Comparison of ENCODE assay signal across 1 cellular context in the genomic region with DNA sequence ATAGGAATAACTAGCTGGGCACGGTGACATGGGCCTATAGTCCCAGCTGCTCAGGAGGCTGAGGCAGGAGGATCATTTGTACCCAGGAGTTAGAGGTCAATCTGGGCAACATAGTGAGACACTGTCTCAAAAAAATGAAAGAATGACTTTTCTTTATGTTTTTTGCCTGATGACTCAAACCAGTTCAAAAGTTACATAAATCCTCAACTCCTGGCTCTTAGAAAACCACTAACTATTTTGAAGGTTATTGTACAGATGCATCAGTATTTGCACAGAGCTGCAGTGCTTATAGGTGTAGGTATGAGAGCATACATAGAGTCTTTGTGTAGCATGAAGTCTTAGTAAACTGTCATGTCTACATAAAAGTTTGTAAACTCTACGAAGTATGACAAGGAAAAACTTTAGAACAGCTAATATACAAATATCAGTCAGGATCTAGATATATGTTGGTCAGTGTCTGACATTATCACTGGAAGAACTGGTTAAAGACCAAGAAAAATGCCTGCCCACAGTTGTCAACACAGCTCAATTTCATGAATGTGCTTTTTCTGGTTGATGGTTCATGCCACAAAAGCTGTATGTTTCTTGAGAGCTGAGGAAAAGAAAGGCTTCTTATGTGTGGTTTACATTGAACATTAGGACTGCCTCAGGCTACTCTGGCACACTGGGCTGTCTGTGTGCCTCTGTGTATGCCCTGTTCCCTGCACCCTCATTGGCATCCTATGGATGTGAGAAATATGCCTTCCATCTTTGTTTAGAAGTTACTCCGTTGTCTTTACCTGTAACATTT.
TF ChIP-seq lines count a peak whose summit lies in the region.

No MANE protein-coding gene starts in this region.

TF ChIP-seq in SK-N-SH treated with all-trans-retinoic acid at 6 μM for 48 hours, 23 proteins besides CTCF, POLR2A, EP300 and RAD21 (continued from another document):
- TF ChIP-seq OSR1 (CRISPR knock-in tag; IDR thresholded peaks at IDR 0.05): no peak
- TF ChIP-seq, protein P1, sequence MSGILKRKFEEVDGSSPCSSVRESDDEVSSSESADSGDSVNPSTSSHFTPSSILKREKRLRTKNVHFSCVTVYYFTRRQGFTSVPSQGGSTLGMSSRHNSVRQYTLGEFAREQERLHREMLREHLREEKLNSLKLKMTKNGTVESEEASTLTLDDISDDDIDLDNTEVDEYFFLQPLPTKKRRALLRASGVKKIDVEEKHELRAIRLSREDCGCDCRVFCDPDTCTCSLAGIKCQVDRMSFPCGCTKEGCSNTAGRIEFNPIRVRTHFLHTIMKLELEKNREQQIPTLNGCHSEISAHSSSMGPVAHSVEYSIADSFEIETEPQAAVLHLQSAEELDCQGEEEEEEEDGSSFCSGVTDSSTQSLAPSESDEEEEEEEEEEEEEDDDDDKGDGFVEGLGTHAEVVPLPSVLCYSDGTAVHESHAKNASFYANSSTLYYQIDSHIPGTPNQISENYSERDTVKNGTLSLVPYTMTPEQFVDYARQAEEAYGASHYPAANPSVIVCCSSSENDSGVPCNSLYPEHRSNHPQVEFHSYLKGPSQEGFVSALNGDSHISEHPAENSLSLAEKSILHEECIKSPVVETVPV (CRISPR knock-in tag; IDR thresholded peaks at IDR 0.05): no peak
- no peak for TF ChIP-seq ARNTL (CRISPR knock-in tag; IDR thresholded peaks at IDR 0.05; ENCODE audit: borderline replicate concordance, low read depth)
- no peak for TF ChIP-seq BACH2 (CRISPR knock-in tag; IDR thresholded peaks at IDR 0.05; ENCODE audit: borderline replicate concordance)
- TF ChIP-seq ZC3H10 (CRISPR knock-in tag; IDR thresholded peaks at IDR 0.05): no peak
- no peak for TF ChIP-seq ISL1 (CRISPR knock-in tag; IDR thresholded peaks at IDR 0.05)
- TF ChIP-seq ZNF70 (CRISPR knock-in tag; IDR thresholded peaks at IDR 0.05): no peak
- TF ChIP-seq GLIS3 (CRISPR knock-in tag; IDR thresholded peaks at IDR 0.05): no peak
